In genomic region chr4:54593795-54594194, GRCh38 we compare ENCODE assay signal across 9 cellular contexts.
"Had no signal": no experiment of that assay in that cellular context is flagged by ENCODE, and none has a peak within 500 bp of the region (broad histone marks: within the 10 kb centered on the region; RNA-seq: fewer than 3 reads in every experiment).

No MANE protein-coding gene starts in this region.

- DNase-seq: GM23248, GOT3, H7, HFFc6, IMR-90, KBM-7 had no signal

- H3K27ac Mint-ChIP-seq: HFFc6 had no signal

- H3K9ac ChIP-seq: GM23248 had no signal

- H3K9me3 ChIP-seq: HAP-1 had no signal

- H3K4me3 Mint-ChIP-seq: HFFc6 had no signal

- H3K36me3 ChIP-seq: HAP-1 had no signal

- FAIRE-seq: HTR-8/SVneo had no signal

- H3K27ac ChIP-seq: GM23248 had no signal

- H2AFZ ChIP-seq: GM23248 had no signal

- H3K9me3 Mint-ChIP-seq: HFFc6 had no signal

- H3K4me3 ChIP-seq: GM23248, HAP-1 had no signal

- ATAC-seq: HCT116 had no signal
